ENCODE assay signal across 27 cellular contexts in the genomic region with DNA sequence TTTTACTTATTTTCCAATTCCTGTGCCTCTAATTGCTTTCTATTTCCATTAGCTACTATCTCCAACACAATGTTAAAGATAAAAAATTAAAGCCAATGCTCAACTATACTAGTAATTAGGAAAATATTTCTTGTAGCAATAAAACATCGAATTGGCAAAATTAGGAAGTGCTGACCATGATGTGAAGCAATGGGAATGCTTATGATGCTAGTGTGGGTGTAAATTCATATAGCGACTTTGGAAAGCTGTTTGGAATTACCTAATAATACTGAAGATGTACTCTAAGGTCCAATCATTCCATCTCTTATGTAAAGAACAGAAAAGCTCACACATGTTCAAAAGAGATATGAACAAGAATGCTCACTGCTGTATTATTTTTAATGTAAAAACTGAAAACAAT.
"Had no signal": no experiment of that assay in that cellular context is flagged by ENCODE, and none has a peak within 500 bp of the region (broad histone marks: within the 10 kb centered on the region; RNA-seq: fewer than 3 reads in every experiment).

No MANE protein-coding gene starts in this region.

- DNase-seq: colonic mucosa; cortex of kidney; effector CD8-positive, alpha-beta T cell; effector memory CD8-positive, alpha-beta T cell; endodermal cell; erythroblast; esophagus squamous epithelium; foreskin keratinocyte; heart left ventricle; hypothalamus; immature natural killer cell; islet precursor cell; kidney; kidney glomerular epithelial cell; left lung; left ventricle myocardium superior; lower lobe of right lung; mesenchymal stem cell; mucosa of descending colon; naive B cell; naive thymus-derived CD8-positive, alpha-beta T cell had no signal

- H3K4me3 Mint-ChIP-seq: dendritic cell treated with granulocyte-macrophage colony-stimulating factor and Interleukin-4, amounts not matched to agents 40 ng/mL and 50 ng/mL, for 4 days; effector memory CD8-positive, alpha-beta T cell; endodermal cell; immature natural killer cell; mesothelial cell of epicardium; naive B cell; naive thymus-derived CD8-positive, alpha-beta T cell had no signal

- H3K27ac ChIP-seq: colonic mucosa, epithelial cell of prostate, esophagus squamous epithelium, foreskin keratinocyte, gastroesophageal sphincter, heart left ventricle, hepatocyte, left lung, lower lobe of right lung had no signal

- H3K27ac Mint-ChIP-seq: dendritic cell treated with granulocyte-macrophage colony-stimulating factor and Interleukin-4, amounts not matched to agents 40 ng/mL and 50 ng/mL, for 4 days; effector memory CD8-positive, alpha-beta T cell; endodermal cell; immature natural killer cell; mesothelial cell of epicardium; naive B cell had no signal

- H3K9me3 Mint-ChIP-seq: dendritic cell treated with granulocyte-macrophage colony-stimulating factor and Interleukin-4, amounts not matched to agents 40 ng/mL and 50 ng/mL, for 4 days; effector memory CD8-positive, alpha-beta T cell; endodermal cell; immature natural killer cell; mesothelial cell of epicardium; naive thymus-derived CD8-positive, alpha-beta T cell had no signal

- H3K27me3 ChIP-seq: colonic mucosa, esophagus squamous epithelium, foreskin keratinocyte, gastroesophageal sphincter, heart left ventricle, hepatocyte, left lung had no signal

- H3K4me1 ChIP-seq: colonic mucosa, esophagus squamous epithelium, foreskin keratinocyte, lower lobe of right lung had no signal

- H3K79me2 ChIP-seq: hepatocyte had no signal

- H3K4me1 Mint-ChIP-seq: endodermal cell; immature natural killer cell; naive B cell; naive thymus-derived CD8-positive, alpha-beta T cell had no signal

- H3K9me3 ChIP-seq: colonic mucosa, esophagus squamous epithelium, gastroesophageal sphincter, heart left ventricle, left lung, lower lobe of right lung, mucosa of descending colon had no signal

- H3K36me3 Mint-ChIP-seq: mesothelial cell of epicardium had no signal

- H3K36me3 ChIP-seq: colonic mucosa, esophagus squamous epithelium, gastroesophageal sphincter, heart left ventricle, left lung, lower lobe of right lung had no signal

- H2AFZ ChIP-seq: hepatocyte had no signal

- H3K27me3 Mint-ChIP-seq: dendritic cell treated with granulocyte-macrophage colony-stimulating factor and Interleukin-4, amounts not matched to agents 40 ng/mL and 50 ng/mL, for 4 days; effector memory CD8-positive, alpha-beta T cell; naive B cell; naive thymus-derived CD8-positive, alpha-beta T cell had no signal

- H3K4me3 ChIP-seq: colonic mucosa, esophagus squamous epithelium, gastroesophageal sphincter, heart left ventricle, hepatocyte, left lung, lower lobe of right lung, mucosa of descending colon had no signal

- H3K4me2 ChIP-seq: hepatocyte had no signal

- ATAC-seq: effector memory CD8-positive, alpha-beta T cell; esophagus mucosa; foreskin keratinocyte; gastroesophageal sphincter; heart left ventricle; left lung; left ventricle myocardium superior; lower lobe of right lung; mucosa of descending colon; naive thymus-derived CD8-positive, alpha-beta T cell had no signal
